2 cellular contexts compared by ENCODE assay signal in genomic region chr10:14925268-14925667, GRCh38.
TF ChIP-seq lines count a peak whose summit lies in the region.

No MANE protein-coding gene starts in this region.

TF ChIP-seq in A549, 52 proteins besides CTCF, POLR2A, EP300 and RAD21:
- TF ChIP-seq CBX8 (IDR thresholded peaks at IDR 0.05) (no peak), CHD2 (IDR thresholded peaks at IDR 0.05; ENCODE audit: low read length, partially characterized antibody) (no peak), ZNF302 (CRISPR knock-in tag; IDR thresholded peaks at IDR 0.05) (no peak), E2F6 (IDR thresholded peaks at IDR 0.05; ENCODE audit: borderline replicate concordance, low read depth) (no peak), EHF (CRISPR knock-in tag; IDR thresholded peaks at IDR 0.05) (no peak), MAFK (IDR thresholded peaks at IDR 0.05; ENCODE audit: partially characterized antibody) (peak; percentile 94), TFCP2L1 (CRISPR knock-in tag; IDR thresholded peaks at IDR 0.05) (no peak), ZC3H11A (IDR thresholded peaks at IDR 0.05) (no peak)
TF ChIP-seq in A549: peak in this region for 1.

TF ChIP-seq in HCT116, 20 proteins besides CTCF, POLR2A, EP300 and RAD21:
- TF ChIP-seq SIN3A (IDR thresholded peaks at IDR 0.05; ENCODE audit: low read depth) (no peak), EZH2phosphoT487 (IDR thresholded peaks at IDR 0.05; ENCODE audit: borderline replicate concordance) (no peak), ZBTB33 (IDR thresholded peaks at IDR 0.05; ENCODE audit: extremely low read depth, insufficient replicate concordance, low read length) (no peak), CEBPB (IDR thresholded peaks at IDR 0.05; ENCODE audit: low read depth) (no peak), JUND (IDR thresholded peaks at IDR 0.05) (no peak), SP1 (IDR thresholded peaks at IDR 0.05; ENCODE audit: low read depth) (no peak), CBX3 (IDR thresholded peaks at IDR 0.05; ENCODE audit: low read depth) (no peak), ZNF274 (IDR thresholded peaks at IDR 0.05; ENCODE audit: low read depth, low read length) (no peak), SRF (IDR thresholded peaks at IDR 0.05; ENCODE audit: low read depth) (no peak), ELF1 (IDR thresholded peaks at IDR 0.05; ENCODE audit: borderline replicate concordance, low read depth) (no peak), YY1 (IDR thresholded peaks at IDR 0.05; ENCODE audit: extremely low read depth, insufficient replicate concordance, low read depth, low read length) (no peak), TCF7L2 (IDR thresholded peaks at IDR 0.05; ENCODE audit: borderline replicate concordance, extremely low read depth, insufficient read depth, insufficient read length) (no peak), EZH2 (IDR thresholded peaks at IDR 0.05) (no peak), EGR1 (IDR thresholded peaks at IDR 0.05; ENCODE audit: low read depth) (no peak)
- TF ChIP-seq, protein P1, sequence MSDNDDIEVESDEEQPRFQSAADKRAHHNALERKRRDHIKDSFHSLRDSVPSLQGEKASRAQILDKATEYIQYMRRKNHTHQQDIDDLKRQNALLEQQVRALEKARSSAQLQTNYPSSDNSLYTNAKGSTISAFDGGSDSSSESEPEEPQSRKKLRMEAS (IDR thresholded peaks at IDR 0.05) = no peak
- TF ChIP-seq, protein P2, sequence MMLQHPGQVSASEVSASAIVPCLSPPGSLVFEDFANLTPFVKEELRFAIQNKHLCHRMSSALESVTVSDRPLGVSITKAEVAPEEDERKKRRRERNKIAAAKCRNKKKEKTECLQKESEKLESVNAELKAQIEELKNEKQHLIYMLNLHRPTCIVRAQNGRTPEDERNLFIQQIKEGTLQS (IDR thresholded peaks at IDR 0.05) = no peak
